8 cellular contexts compared by ENCODE assay signal in the genomic region with DNA sequence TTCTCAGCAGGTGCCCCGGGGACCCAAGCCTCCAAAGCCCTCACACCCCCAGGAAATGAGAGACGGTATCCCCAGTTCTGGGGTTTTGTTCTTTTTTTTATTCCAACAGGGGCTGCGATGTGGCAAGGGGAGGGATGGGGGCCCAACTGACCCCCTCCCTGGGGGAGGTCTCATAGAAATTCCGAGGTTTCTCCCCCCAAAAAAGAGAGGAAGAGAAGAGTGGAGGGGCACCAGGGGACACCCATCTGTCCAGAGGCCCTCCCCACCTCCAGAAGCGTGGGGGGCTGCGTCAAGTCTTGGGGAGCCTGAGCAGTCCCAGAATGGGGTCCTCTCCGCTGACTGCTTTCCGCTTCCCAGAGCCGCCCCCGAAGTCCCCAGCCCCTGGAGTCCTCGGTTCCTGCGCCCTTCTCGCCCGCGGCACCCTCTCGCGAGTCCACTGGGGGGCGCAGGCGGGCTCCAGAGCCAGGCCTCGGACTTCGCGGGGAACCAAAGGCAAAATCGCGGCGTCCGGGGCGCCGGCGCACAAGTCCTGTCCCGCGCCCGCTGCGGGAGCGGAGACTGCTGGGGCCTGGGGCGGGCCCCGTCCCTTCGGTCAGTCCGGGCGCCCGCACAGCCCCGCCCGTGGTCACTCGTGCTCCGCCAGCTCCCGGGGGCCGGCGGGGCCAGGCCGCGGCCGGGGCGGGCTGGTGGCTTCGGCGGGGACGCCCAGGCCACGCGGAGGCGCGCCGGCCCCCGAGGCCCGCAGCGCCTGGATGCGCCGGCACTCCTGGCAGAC. TPM values are rescaled to one million over a fixed set of nuclear protein-coding genes. Genes with fewer than 3 reads are reported as not detected.
A peak's percentile ranks its signal among the peaks of the same experiment; 100 is the strongest.
DNase-seq lines count a peak whose midpoint lies in the region; ATAC-seq and TF ChIP-seq lines count a peak whose summit lies in the region.

No MANE protein-coding gene starts in this region.

- H3F3A ChIP-seq in DOHH2 (ENCODE audit: control insufficient read depth, insufficient read depth) (no peaks in the 10 kb centered on the region; the same call in 1 of the 2 replicates), Loucy (ENCODE audit: low read depth) (no peaks in the 10 kb centered on the region)

- H4K12ac ChIP-seq in trophoblast cell (ENCODE audit: low read depth, low read length): no peak overlapping the region

- H3K27ac ChIP-seq in DOHH2 (ENCODE audit: low read depth, low read length) (peak overlapping the region; percentile 85), trophoblast cell (ENCODE audit: low read depth, low read length) (no peak overlapping the region)

- H2AK5ac ChIP-seq in trophoblast cell (ENCODE audit: low read length): no peak overlapping the region

- peaks cover 42% of the 10 kb centered on the region for H3K27me3 ChIP-seq in DOHH2 (ENCODE audit: control insufficient read depth, low read length)
- no peaks in the 10 kb centered on the region for H3K27me3 ChIP-seq in Loucy (ENCODE audit: insufficient read depth, low read length, poor library complexity, severe bottlenecking)
- peaks cover 48% of the 10 kb centered on the region for H3K27me3 ChIP-seq in trophoblast cell (ENCODE audit: insufficient read depth, low read length)

- no peak overlapping the region for H4K8ac ChIP-seq in trophoblast cell (ENCODE audit: low read depth, low read length)

- peak; percentile 11 for ATAC-seq in esophagus mucosa
- ATAC-seq in GM21619 (IDR thresholded peaks at IDR 0.05; ENCODE audit: unreplicated experiment): no peak

- H4K91ac ChIP-seq in trophoblast cell (ENCODE audit: low read depth, low read length): no peak overlapping the region

- no peak overlapping the region for H3K23ac ChIP-seq in trophoblast cell (ENCODE audit: low read length)

- H3K4me3 ChIP-seq in DOHH2 (ENCODE audit: low read length) (peak overlapping the region; percentile 72), Loucy (ENCODE audit: low read length, poor library complexity, severe bottlenecking) (no peak overlapping the region), WI38 (ENCODE audit: low read depth, low read length) (no peak overlapping the region), trophoblast cell (ENCODE audit: low read depth, low read length) (no peak overlapping the region)

- H3K4me2 ChIP-seq in DOHH2 (ENCODE audit: low read length) (peak overlapping the region; percentile 90), Loucy (ENCODE audit: low read depth, low read length, poor library complexity, severe bottlenecking) (no peak overlapping the region), trophoblast cell (ENCODE audit: low read length) (peak overlapping the region; percentile 35)

- no peak overlapping the region for H3K14ac ChIP-seq in trophoblast cell (ENCODE audit: low read length)

- peak in 1 of 2 donors; percentile 13 for DNase-seq in trophoblast cell
- DNase-seq in cortex of kidney (lab: John Stamatoyannopoulos, UW): no peak
- DNase-seq in effector CD4-positive, alpha-beta T cell: no peak

- no peak overlapping the region for H3K9ac ChIP-seq in Loucy (ENCODE audit: low read depth, low read length, poor library complexity, severe bottlenecking)
- H3K9ac ChIP-seq in trophoblast cell (ENCODE audit: low read length): no peak overlapping the region

- H3K4ac ChIP-seq in trophoblast cell (ENCODE audit: low read depth, low read length): no peak overlapping the region

- H4K20me1 ChIP-seq in DOHH2 (ENCODE audit: control insufficient read depth, insufficient read depth, low read depth, low read length): peaks cover 4% of the 10 kb centered on the region; the same call in 1 of the 2 replicates
- no peaks in the 10 kb centered on the region for H4K20me1 ChIP-seq in Loucy (ENCODE audit: insufficient read depth, low read length, poor library complexity, severe bottlenecking)

- H3K9me3 ChIP-seq in DOHH2 (ENCODE audit: control insufficient read depth, insufficient read depth, low read length): no peaks in the 10 kb centered on the region
- H3K9me3 ChIP-seq in Loucy (ENCODE audit: insufficient read depth, low read depth, low read length): no peaks in the 10 kb centered on the region
- H3K9me3 ChIP-seq in trophoblast cell (ENCODE audit: insufficient read depth, low read depth, low read length): peaks cover 18% of the 10 kb centered on the region

- peaks cover 4% of the 10 kb centered on the region for H3K79me2 ChIP-seq in DOHH2 (ENCODE audit: control insufficient read depth, low read length)
- no peaks in the 10 kb centered on the region for H3K79me2 ChIP-seq in Loucy (ENCODE audit: insufficient read depth, low read length)
- no peaks in the 10 kb centered on the region for H3K79me2 ChIP-seq in trophoblast cell (ENCODE audit: control insufficient read depth, insufficient read depth, low read length, poor library complexity)

- H3K79me1 ChIP-seq in trophoblast cell (ENCODE audit: low read length): no peaks in the 10 kb centered on the region

- no peak overlapping the region for H2BK5ac ChIP-seq in trophoblast cell (ENCODE audit: low read depth, low read length, poor library complexity)

- TF ChIP-seq CTCF in DOHH2 (IDR thresholded peaks at IDR 0.05; ENCODE audit: low read depth, low read length, poor library complexity, severe bottlenecking) (peak; percentile 72), Loucy (conservative IDR thresholded peaks at IDR 0.05; ENCODE audit: low read length) (peak; percentile 50; the same call in 1 of the 2 replicates), WI38 (IDR thresholded peaks at IDR 0.05; ENCODE audit: low read depth, low read length) (peak; percentile 78)

- H3K9me2 ChIP-seq in DOHH2 (replicated peaks; ENCODE audit: control insufficient read depth, low read length): no peaks in the 10 kb centered on the region
- no peaks in the 10 kb centered on the region for H3K9me2 ChIP-seq in Loucy (replicated peaks; ENCODE audit: low read depth, low read length)

- H3K4me1 ChIP-seq in DOHH2 (ENCODE audit: control insufficient read depth, low read length) (peaks cover 50% of the 10 kb centered on the region), Loucy (ENCODE audit: insufficient read depth, low read length, poor library complexity, severe bottlenecking) (peaks cover 5% of the 10 kb centered on the region), trophoblast cell (ENCODE audit: control insufficient read depth in 1 of 2, insufficient read depth in 2 of 2, low read length in 2 of 2) (no peaks in the 10 kb centered on the region)

- H2AFZ ChIP-seq in Loucy (ENCODE audit: low read length): no peak overlapping the region
- no peak overlapping the region for H2AFZ ChIP-seq in trophoblast cell (ENCODE audit: insufficient read depth, low read length, poor library complexity)

- H3K18ac ChIP-seq in trophoblast cell (ENCODE audit: low read length): no peak overlapping the region

- no peak overlapping the region for H2BK12ac ChIP-seq in trophoblast cell (ENCODE audit: low read length)

- no CpG with 5 or more reads among the region's 64 CpGs for WGBS in trophoblast cell (ENCODE audit: extremely low coverage, insufficient coverage, insufficient read length)

- no peak overlapping the region for H2BK120ac ChIP-seq in trophoblast cell (ENCODE audit: insufficient read depth, low read length, poor library complexity)

- H3K36me3 ChIP-seq in DOHH2 (ENCODE audit: control insufficient read depth, low read length): no peaks in the 10 kb centered on the region
- no peaks in the 10 kb centered on the region for H3K36me3 ChIP-seq in Loucy (ENCODE audit: insufficient read depth, low read length)
- no peaks in the 10 kb centered on the region for H3K36me3 ChIP-seq in trophoblast cell (ENCODE audit: control insufficient read depth in 1 of 2, insufficient read depth in 2 of 2, low read length in 2 of 2)

RNA-seq across cellular contexts. Expression of a gene that starts 4.4 kb away (rescaled TPM):
- total RNA-seq in esophagus mucosa: 0.32 TPM
- 0.11 and 0.12 TPM in 2 replicates for polyA plus RNA-seq in trophoblast cell (2013)

RNA-seq across cellular contexts. Expression of a gene that starts 39.3 kb away (rescaled TPM):
- total RNA-seq in esophagus mucosa: 67.9 TPM
- 169 and 176 TPM in 2 replicates for polyA plus RNA-seq in trophoblast cell (2013)
